In the genomic region with DNA sequence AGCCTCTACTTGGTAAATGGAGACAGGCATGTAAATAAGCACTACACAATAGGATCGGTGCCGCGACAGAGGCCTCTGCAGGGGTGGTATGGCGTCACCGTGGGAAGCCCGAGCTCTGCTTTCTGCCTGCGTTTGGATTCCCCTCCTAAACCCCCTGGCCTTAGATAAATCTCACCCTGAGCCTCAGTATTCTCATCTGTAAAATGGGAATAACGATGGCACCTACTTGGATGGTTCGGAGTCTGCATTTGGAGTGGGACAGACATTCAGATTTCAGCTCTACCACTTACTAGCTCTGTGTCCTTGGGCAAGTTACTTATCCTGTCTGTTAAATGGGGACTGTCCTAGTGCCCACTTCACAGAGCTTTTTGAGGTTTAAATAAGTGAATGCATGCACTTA, we compare ENCODE assay signal across 10 cellular contexts. TPM values are rescaled to one million over a fixed set of nuclear protein-coding genes. Genes with fewer than 3 reads are reported as not detected.
DNase-seq lines count a peak whose midpoint lies in the region; ATAC-seq and TF ChIP-seq lines count a peak whose summit lies in the region.
"Had no signal": no experiment of that assay in that cellular context is flagged by ENCODE, and none has a peak within 500 bp of the region (broad histone marks: within the 10 kb centered on the region; RNA-seq: fewer than 3 reads in every experiment).

No MANE protein-coding gene starts in this region.

- H3K27ac ChIP-seq in HUES48 (ENCODE audit: low read depth, low read length) = peak overlapping the region; percentile 30
- H3K27ac ChIP-seq in caudate nucleus (ENCODE audit: low read depth, low read length) = peak overlapping the region; percentile 79
- peak overlapping the region; percentile 18 for H3K27ac ChIP-seq in lower lobe of right lung
- H3K27ac ChIP-seq in smooth muscle cell (ENCODE audit: low read depth) = peak overlapping the region; percentile 89
- H3K27ac ChIP-seq: BLaER1 had no signal

- DNase-seq in caudate nucleus (lab: John Stamatoyannopoulos, UW) = no peak
- no peak for DNase-seq in lower lobe of right lung
- DNase-seq in smooth muscle cell (lab: John Stamatoyannopoulos, UW; ENCODE audit: unreplicated experiment) = no peak
- DNase-seq in activated CD4-positive, alpha-beta T cell treated with anti-CD3 and anti-CD28 coated beads, Interleukin-2, amount 10 ng/mL, durations not matched to agents 7 days and 5 days = no peak
- no peak for DNase-seq in H4 (ENCODE audit: low spot score)

- H3K4me1 ChIP-seq in HUES48 (ENCODE audit: control insufficient read depth, insufficient read depth, low read length) = peaks cover 20% of the 10 kb centered on the region
- no peaks in the 10 kb centered on the region for H3K4me1 ChIP-seq in lower lobe of right lung
- H3K4me1 ChIP-seq in smooth muscle cell (ENCODE audit: low read depth) = peaks cover 8% of the 10 kb centered on the region

- H3K27me3 ChIP-seq in HUES48 (ENCODE audit: control insufficient read depth, insufficient read depth, low read length) (no peaks in the 10 kb centered on the region), lower lobe of right lung (ENCODE audit: low read depth) (no peaks in the 10 kb centered on the region), smooth muscle cell (ENCODE audit: low read depth) (no peaks in the 10 kb centered on the region)
- H3K27me3 ChIP-seq: BLaER1 had no signal

- POLR2A ChIA-PET in activated CD4-positive, alpha-beta T cell treated with anti-CD3 and anti-CD28 coated beads, Interleukin-2, amount 10 ng/mL, durations not matched to agents 7 days and 5 days (lab: Charles Lee) = no interaction called here

- CTCF ChIA-PET in activated CD4-positive, alpha-beta T cell treated with anti-CD3 and anti-CD28 coated beads, Interleukin-2, amount 10 ng/mL, durations not matched to agents 7 days and 5 days (lab: Charles Lee) = no interaction called here

- no peaks in the 10 kb centered on the region for H3K36me3 Mint-ChIP-seq in activated CD4-positive, alpha-beta T cell treated with anti-CD3 and anti-CD28 coated beads, Interleukin-2, amount 10 ng/mL, durations not matched to agents 7 days and 5 days (ENCODE audit: low read depth)
- H3K36me3 Mint-ChIP-seq: activated naive CD4-positive, alpha-beta T cell treated with anti-CD3 and anti-CD28 coated beads, Interleukin-2, amount 50 U/mL, for 72 hours had no signal

- H3K27ac Mint-ChIP-seq in activated CD4-positive, alpha-beta T cell treated with anti-CD3 and anti-CD28 coated beads, Interleukin-2, amount 10 ng/mL, durations not matched to agents 7 days and 5 days = no peak overlapping the region
- H3K27ac Mint-ChIP-seq: activated naive CD4-positive, alpha-beta T cell treated with anti-CD3 and anti-CD28 coated beads, Interleukin-2, amount 50 U/mL, for 72 hours had no signal

- no peaks in the 10 kb centered on the region for H3K27me3 Mint-ChIP-seq in activated CD4-positive, alpha-beta T cell treated with anti-CD3 and anti-CD28 coated beads, Interleukin-2, amount 10 ng/mL, durations not matched to agents 7 days and 5 days

- WGBS in smooth muscle cell (ENCODE audit: low lambda C conversion rate) = 67% methylated on average over 9 of the region's 9 CpGs

- H3K9ac ChIP-seq in HUES48 (ENCODE audit: low read depth, low read length) (no peak overlapping the region), smooth muscle cell (ENCODE audit: low read depth) (peak overlapping the region; percentile 84)
- H3K9ac ChIP-seq: BLaER1 had no signal

- intact Hi-C loops in lower lobe of right lung (cut with DNase I) = no loop called here

- no peak for ATAC-seq in lower lobe of right lung
- no peak for ATAC-seq in HG03342 (IDR thresholded peaks at IDR 0.05; ENCODE audit: unreplicated experiment)
- ATAC-seq: activated naive CD4-positive, alpha-beta T cell treated with anti-CD3 and anti-CD28 coated beads, Interleukin-2, amount 50 U/mL, for 72 hours had no signal

- H3K79me2 ChIP-seq in smooth muscle cell (ENCODE audit: low read depth) = no peaks in the 10 kb centered on the region

- H3K4me2 ChIP-seq in smooth muscle cell = peak overlapping the region; percentile 30
- H3K4me2 ChIP-seq: BLaER1 had no signal

- peaks cover 2% of the 10 kb centered on the region for H3K4me1 Mint-ChIP-seq in activated CD4-positive, alpha-beta T cell treated with anti-CD3 and anti-CD28 coated beads, Interleukin-2, amount 10 ng/mL, durations not matched to agents 7 days and 5 days
- H3K4me1 Mint-ChIP-seq: central memory CD8-positive, alpha-beta T cell had no signal

- H3K4me3 ChIP-seq in HUES48 (ENCODE audit: low read depth, low read length) (no peak overlapping the region), lower lobe of right lung (no peak overlapping the region), smooth muscle cell (peak overlapping the region; percentile 14)
- H3K4me3 ChIP-seq: BLaER1 had no signal

- H2AFZ ChIP-seq in smooth muscle cell (ENCODE audit: low read depth) = peak overlapping the region; percentile 17

- no peak overlapping the region for H3K4me3 Mint-ChIP-seq in activated CD4-positive, alpha-beta T cell treated with anti-CD3 and anti-CD28 coated beads, Interleukin-2, amount 10 ng/mL, durations not matched to agents 7 days and 5 days
- H3K4me3 Mint-ChIP-seq: central memory CD8-positive, alpha-beta T cell had no signal

- no peaks in the 10 kb centered on the region for H4K20me1 ChIP-seq in smooth muscle cell (ENCODE audit: low read depth)
- H4K20me1 ChIP-seq: BLaER1 had no signal

- H3K36me3 ChIP-seq in HUES48 (ENCODE audit: control insufficient read depth, insufficient read depth, low read length) (no peaks in the 10 kb centered on the region), lower lobe of right lung (no peaks in the 10 kb centered on the region), smooth muscle cell (ENCODE audit: low read depth) (no peaks in the 10 kb centered on the region)
- H3K36me3 ChIP-seq: BLaER1 had no signal

- H3F3A ChIP-seq in smooth muscle cell (ENCODE audit: low read depth) = peaks cover 7% of the 10 kb centered on the region

- H3K9me3 ChIP-seq in HUES48 (ENCODE audit: control insufficient read depth, insufficient read depth, low read length) = no peaks in the 10 kb centered on the region
- H3K9me3 ChIP-seq in lower lobe of right lung = no peaks in the 10 kb centered on the region
- no peaks in the 10 kb centered on the region for H3K9me3 ChIP-seq in smooth muscle cell (replicated peaks; ENCODE audit: low read depth)
- H3K9me3 ChIP-seq: BLaER1 had no signal

- no peak for TF ChIP-seq CTCF in lower lobe of right lung (IDR thresholded peaks at IDR 0.05)
- TF ChIP-seq CTCF in smooth muscle cell (IDR thresholded peaks at IDR 0.05; ENCODE audit: borderline replicate concordance, insufficient read depth, poor library complexity, severe bottlenecking) = no peak

- no peaks in the 10 kb centered on the region for H3K9me3 Mint-ChIP-seq in activated CD4-positive, alpha-beta T cell treated with anti-CD3 and anti-CD28 coated beads, Interleukin-2, amount 10 ng/mL, durations not matched to agents 7 days and 5 days
- H3K9me3 Mint-ChIP-seq: activated naive CD4-positive, alpha-beta T cell treated with anti-CD3 and anti-CD28 coated beads, Interleukin-2, amount 50 U/mL, for 72 hours; central memory CD8-positive, alpha-beta T cell had no signal

RNA-seq across cellular contexts. Expression of gene TNRC6A, which starts 42.8 kb away (rescaled TPM):
- 49.4 TPM for total RNA-seq in lower lobe of right lung
- total RNA-seq in smooth muscle cell = 30.3 and 35.7 TPM in 2 replicates
- 14.6 and 26.0 TPM in 2 replicates for polyA plus RNA-seq in smooth muscle cell
- 10 to 100 TPM; 47.4 to 49.3 TPM for total RNA-seq in activated CD4-positive, alpha-beta T cell treated with anti-CD3 and anti-CD28 coated beads, Interleukin-2, amount 10 ng/mL, durations not matched to agents 7 days and 5 days
- 9.7 and 10.1 TPM in 2 replicates for total RNA-seq in H4 (2014; rRNA removed; shearing (Covaris generic))

Comparison
In these comparisons a context has a peak if more than half of its experiments do, and no peak if none do; other contexts are left out.
1. H3K27ac ChIP-seq: peak in every context shown above with its lines; median percentile 89 in smooth muscle cell; 79 in caudate nucleus; 30 in HUES48; 18 in lower lobe of right lung.